ENCODE assay signal across 8 cellular contexts in genomic region chr19:10112895-10113591, GRCh38. TPM values are rescaled to one million over a fixed set of nuclear protein-coding genes. Genes with fewer than 3 reads are reported as not detected.
DNase-seq lines count a peak whose midpoint lies in the region; ATAC-seq and TF ChIP-seq lines count a peak whose summit lies in the region.

No MANE protein-coding gene starts in this region.

- no peak for TF ChIP-seq EP300 in sigmoid colon (IDR thresholded peaks at IDR 0.05)

- TF ChIP-seq POLR2A in sigmoid colon (IDR thresholded peaks at IDR 0.05), result no peak

- H4K20me1 ChIP-seq in OCI-LY3 (ENCODE audit: insufficient read depth, low read length), result no peaks in the 10 kb centered on the region; the same call in 1 of the 2 replicates

- no peaks in the 10 kb centered on the region for H3K27me3 ChIP-seq in OCI-LY3 (ENCODE audit: low read depth, low read length)
- no peaks in the 10 kb centered on the region for H3K27me3 ChIP-seq in sigmoid colon

- intact Hi-C loops in sigmoid colon (cut with DNase I), result no loop called here

- no peak for ATAC-seq in HG02870 (IDR thresholded peaks at IDR 0.05; ENCODE audit: unreplicated experiment)
- ATAC-seq in GM19023 (IDR thresholded peaks at IDR 0.05; ENCODE audit: unreplicated experiment), result no peak

- H3K36me3 ChIP-seq in OCI-LY3 (replicated peaks; ENCODE audit: low read depth, low read length) (peaks cover 62% of the 10 kb centered on the region), sigmoid colon (peaks cover 46 to 83% (median 62%) of the 10 kb centered on the region in 4 donors)

- peak overlapping the region; percentile 70 for H3K27ac ChIP-seq in OCI-LY3 (ENCODE audit: low read length)
- H3K27ac ChIP-seq in sigmoid colon, result no peak overlapping the region

- peak; percentile 85 for TF ChIP-seq CTCF in OCI-LY3 (IDR thresholded peaks at IDR 0.05; ENCODE audit: low read depth, low read length)
- peak; percentile 77 for TF ChIP-seq CTCF in fibroblast of the aortic adventitia (IDR thresholded peaks at IDR 0.05; ENCODE audit: insufficient read depth, low read length)
- TF ChIP-seq CTCF in sigmoid colon (IDR thresholded peaks at IDR 0.05), result peak in 3 of 4 experiments; percentile 44 to 50 (median 44)

- H3K4me1 ChIP-seq in OCI-LY3 (ENCODE audit: low read length) (peaks cover 24% of the 10 kb centered on the region), sigmoid colon (peaks cover 0 to 20% (median 4%) of the 10 kb centered on the region in 4 donors)

- 16 to 26% methylated on average over 25 of the region's 25 CpGs for WGBS in sigmoid colon, 2 donors

- H3K9ac ChIP-seq in OCI-LY3 (ENCODE audit: low read length), result no peak overlapping the region

- H3K4me3 ChIP-seq in OCI-LY3 (ENCODE audit: low read length) (no peak overlapping the region), fibroblast of the aortic adventitia (ENCODE audit: low read depth, low read length) (no peak overlapping the region), sigmoid colon (no peak overlapping the region)

- H3K79me2 ChIP-seq in OCI-LY3 (ENCODE audit: low read length), result peaks cover 22% of the 10 kb centered on the region

- H2AFZ ChIP-seq in OCI-LY3 (ENCODE audit: low read depth, low read length), result no peak overlapping the region

- peak overlapping the region; percentile 46 for H3K4me2 ChIP-seq in OCI-LY3 (ENCODE audit: low read length)

- H3K9me3 ChIP-seq in OCI-LY3 (ENCODE audit: insufficient read depth, low read length), result no peaks in the 10 kb centered on the region
- no peaks in the 10 kb centered on the region for H3K9me3 ChIP-seq in sigmoid colon

- DNase-seq in NCI-H748 (lab: John Stamatoyannopoulos, UW; ENCODE audit: unreplicated experiment) (peak; percentile 32), NCI-H748 treated with DMSO at 0.1 percent for 48 hours (lab: John Stamatoyannopoulos, UW) (no peak), fibroblast of the aortic adventitia (ENCODE audit: low read depth) (no peak), sigmoid colon (no peak)
- peak; percentile 84 to 87 for DNase-seq in activated T-cell treated with anti-CD3 and anti-CD28 coated beads, Interleukin-2, amount 50 U/mL, for 48 hours

RNA-seq across cellular contexts. Expression of gene P2RY11, which starts 1.6 kb away (rescaled TPM):
- 0.33 and 3.0 TPM in 2 replicates for total RNA-seq in fibroblast of the aortic adventitia (ENCODE audit: low replicate concordance)
- total RNA-seq in sigmoid colon, result 10 to 100 TPM in 1 of 4 donors, 1 to 10 TPM in 3; 2.9 to 10.3 (median 6.3) TPM
- polyA plus RNA-seq in sigmoid colon, result 10 to 100 TPM in 1 of 3 donors, 1 to 10 TPM in 2; 1.2 to 18.5 (median 1.8) TPM

RNA-seq across cellular contexts. Expression of gene EIF3G, which starts 6.7 kb away (rescaled TPM):
- total RNA-seq in fibroblast of the aortic adventitia (ENCODE audit: low replicate concordance), result 120 and 193 TPM in 2 replicates
- 100 to 1,000 TPM; 278 to 392 (median 336) TPM for total RNA-seq in sigmoid colon
- polyA plus RNA-seq in sigmoid colon, result 100 to 1,000 TPM; 103 to 210 (median 202) TPM

RNA-seq across cellular contexts. Expression of gene PPAN, which starts 6.9 kb away (rescaled TPM):
- 7.8 and 21.8 TPM in 2 replicates for total RNA-seq in fibroblast of the aortic adventitia (ENCODE audit: low replicate concordance)
- 10 to 100 TPM; 24.6 to 29.1 (median 25.8) TPM for total RNA-seq in sigmoid colon
- 10 to 100 TPM; 16.2 to 58.7 (median 18.5) TPM for polyA plus RNA-seq in sigmoid colon

RNA-seq across cellular contexts. Expression of gene ANGPTL6, which starts 10.6 kb away (rescaled TPM):
- total RNA-seq in fibroblast of the aortic adventitia (ENCODE audit: low replicate concordance), result 0.09 and 0.90 TPM in 2 replicates
- total RNA-seq in sigmoid colon, result not detected
- 1 to 10 TPM in 1 of 3 donors, under 1 TPM in 1, not detected in 1; 0.69 to 1.6 TPM for polyA plus RNA-seq in sigmoid colon

RNA-seq across cellular contexts. Expression of gene SHFL, which starts 26.9 kb away (rescaled TPM):
- total RNA-seq in fibroblast of the aortic adventitia (ENCODE audit: low replicate concordance), result 18.4 and 22.7 TPM in 2 replicates
- total RNA-seq in sigmoid colon, result 10 to 100 TPM; 25.3 to 44.9 (median 27.9) TPM
- polyA plus RNA-seq in sigmoid colon, result 10 to 100 TPM; 17.1 to 39.0 (median 23.4) TPM

Comparison
In these comparisons a context has a peak if more than half of its experiments do, and no peak if none do; other contexts are left out.
1. DNase-seq: peak in NCI-H748 (single experiment) and activated T-cell treated with anti-CD3 and anti-CD28 coated beads, Interleukin-2, amount 50 U/mL, for 48 hours (2 of 2); none in NCI-H748 treated with DMSO at 0.1 percent for 48 hours (single experiment), fibroblast of the aortic adventitia (single experiment) and sigmoid colon (single experiment).
2. Peak in every context shown above with its lines, with median percentiles within 50 percentile points of each other: CTCF ChIP-seq.